21 cellular contexts compared by ENCODE assay signal in the genomic region with DNA sequence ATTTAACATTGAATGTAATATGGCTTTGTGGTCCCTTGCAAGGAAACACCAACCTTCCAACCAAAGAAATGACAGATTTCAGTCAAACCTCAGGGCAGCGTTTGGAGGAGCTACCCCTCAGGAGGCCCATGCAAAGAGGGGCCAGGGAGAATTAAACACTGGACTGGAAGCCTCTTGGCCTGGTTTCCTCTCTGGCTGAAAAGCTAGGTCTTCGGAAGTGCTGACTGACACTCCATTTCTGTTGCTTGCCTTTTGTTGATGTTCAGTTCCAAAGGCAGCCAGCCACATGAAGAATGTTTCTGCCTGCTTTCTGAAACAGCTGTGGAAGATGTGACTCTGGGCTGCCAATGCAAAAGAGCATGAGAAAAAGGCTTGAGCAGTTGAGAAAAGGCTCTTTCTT.
"Had no signal": no experiment of that assay in that cellular context is flagged by ENCODE, and none has a peak within 500 bp of the region (broad histone marks: within the 10 kb centered on the region; RNA-seq: fewer than 3 reads in every experiment).

No MANE protein-coding gene starts in this region.

- ATAC-seq: activated CD4-positive, CD25-positive, alpha-beta regulatory T cell treated with anti-CD3 and anti-CD28 coated beads, Interleukin-2, amount 50 U/mL, for 24 hours; activated CD8-positive, alpha-beta T cell treated with anti-CD3 and anti-CD28 coated beads, Interleukin-2, amount 10 ng/mL, durations not matched to agents 7 days and 5 days; gastroesophageal sphincter; heart left ventricle; left colon; lower lobe of right lung; naive thymus-derived CD8-positive, alpha-beta T cell; right lobe of liver; stimulated activated naive B cell treated with anti-CD40 and anti-IgM and Interleukin-4, amounts not matched to agents 10 μg/mL and 1 μg/mL and 100 μg/mL, for 72 hours had no signal

- H3K9me3 ChIP-seq: lower lobe of right lung, right lobe of liver, transverse colon had no signal

- H3K36me3 ChIP-seq: esophagus muscularis mucosa, gastroesophageal sphincter, heart left ventricle, lower lobe of right lung, right lobe of liver, transverse colon had no signal

- H3K27ac ChIP-seq: coronary artery, esophagus muscularis mucosa, gastroesophageal sphincter, heart left ventricle, lower lobe of right lung, right lobe of liver, transverse colon had no signal

- H3K4me1 ChIP-seq: gastroesophageal sphincter, lower lobe of right lung, right lobe of liver, transverse colon had no signal

- DNase-seq: activated CD4-positive, alpha-beta T cell treated with anti-CD3 and anti-CD28 coated beads, Interleukin-2, amount 50 U/mL, for 1 hour; activated CD8-positive, alpha-beta memory T cell treated with anti-CD3 and anti-CD28 coated beads, Interleukin-2, amount 50 U/mL, for 4 hours; activated CD8-positive, alpha-beta T cell treated with anti-CD3 and anti-CD28 coated beads, Interleukin-2, amount 10 ng/mL, durations not matched to agents 7 days and 5 days; activated naive CD4-positive, alpha-beta T cell treated with Interleukin-2 at 50 U/mL for 16 hours; activated T-cell treated with anti-CD3 and anti-CD28 coated beads, Interleukin-2, amount 50 U/mL, for 24 hours; cerebellar nuclear complex; heart left ventricle; left colon; lower lobe of right lung; naive thymus-derived CD8-positive, alpha-beta T cell; right lobe of liver; small intestine; stimulated activated CD4-positive, alpha-beta T cell treated with anti-CD3 and anti-CD28 coated beads, Interleukin-15, amount 100 ng/mL, for 24 hours; stimulated activated naive B cell treated with anti-CD40 and anti-IgM and Interleukin-4, amounts not matched to agents 10 μg/mL and 1 μg/mL and 100 μg/mL, for 72 hours; SW 1271; T-helper 2 cell; transverse colon had no signal

- H3K27me3 ChIP-seq: gastroesophageal sphincter, right lobe of liver had no signal

- H3K27ac Mint-ChIP-seq: activated CD8-positive, alpha-beta T cell treated with anti-CD3 and anti-CD28 coated beads, Interleukin-2, amount 10 ng/mL, durations not matched to agents 7 days and 5 days; activated T-cell treated with anti-CD3 and anti-CD28 coated beads, Interleukin-2, amount 50 U/mL, for 24 hours had no signal

- H3K4me3 Mint-ChIP-seq: activated CD8-positive, alpha-beta T cell treated with anti-CD3 and anti-CD28 coated beads, Interleukin-2, amount 10 ng/mL, durations not matched to agents 7 days and 5 days; activated T-cell treated with anti-CD3 and anti-CD28 coated beads, Interleukin-2, amount 50 U/mL, for 24 hours; naive thymus-derived CD8-positive, alpha-beta T cell; stimulated activated naive B cell treated with anti-CD40 and anti-IgM and Interleukin-4, amounts not matched to agents 10 μg/mL and 1 μg/mL and 100 μg/mL, for 72 hours had no signal

- H3K4me3 ChIP-seq: coronary artery, esophagus muscularis mucosa, gastroesophageal sphincter, heart left ventricle, lower lobe of right lung, right lobe of liver, transverse colon had no signal
